In the genomic region with DNA sequence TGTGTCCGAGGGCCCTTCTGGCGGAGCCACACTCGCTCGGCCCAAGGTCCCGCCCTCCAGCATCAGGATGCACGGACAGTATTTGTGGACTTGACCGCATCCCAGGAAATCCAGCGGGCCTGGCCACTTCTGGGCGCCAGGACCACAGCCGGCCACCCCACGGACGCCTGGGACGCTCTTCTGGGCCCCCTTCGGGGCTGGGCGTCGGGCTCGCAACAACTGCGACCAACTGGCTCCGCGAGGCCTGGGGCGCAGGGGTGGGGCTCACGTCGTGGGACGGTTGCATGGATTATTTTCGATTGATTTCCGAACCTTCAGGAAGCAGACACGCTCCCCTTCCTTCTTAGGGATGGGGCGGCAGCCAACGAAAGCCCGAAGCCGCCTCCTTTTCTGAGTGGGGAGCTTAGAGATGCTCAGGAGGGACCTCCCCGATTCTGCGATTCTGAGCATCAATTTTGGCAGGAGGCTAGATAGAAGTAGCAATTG, we compare ENCODE assay signal across 8 cellular contexts. TPM values are rescaled to one million over a fixed set of nuclear protein-coding genes. Genes with fewer than 3 reads are reported as not detected.
DNase-seq lines count a peak whose midpoint lies in the region; ATAC-seq and TF ChIP-seq lines count a peak whose summit lies in the region.

No MANE protein-coding gene starts in this region.

- peak overlapping the region; percentile 87 for H3K4me3 ChIP-seq in AG04450 (ENCODE audit: low read depth, low read length)
- H3K4me3 ChIP-seq in HUES48 (ENCODE audit: low read depth, low read length), result peak overlapping the region; percentile 86
- peak overlapping the region; percentile 66 to 83 for H3K4me3 ChIP-seq in right atrium auricular region
- peak overlapping the region; percentile 72 to 82 (median 74) for H3K4me3 ChIP-seq in sigmoid colon

- intact Hi-C loops in sigmoid colon (cut with DNase I), result loop anchor here (2.0 to 10.0 kb wide), 3 partner anchors 14 to 1254 kb away; a partner anchor contains a TSS

- TF ChIP-seq EP300 in sigmoid colon (IDR thresholded peaks at IDR 0.05), result no peak

- H3K36me3 ChIP-seq in HUES48 (ENCODE audit: control insufficient read depth, insufficient read depth, low read length) (peaks cover 26% of the 10 kb centered on the region), right atrium auricular region (no peaks in the 10 kb centered on the region), sigmoid colon (no peaks in the 10 kb centered on the region)

- peaks cover 8% of the 10 kb centered on the region for H3K9me3 ChIP-seq in AG04450 (ENCODE audit: control insufficient read depth, insufficient read depth, low read length)
- no peaks in the 10 kb centered on the region for H3K9me3 ChIP-seq in HUES48 (ENCODE audit: control insufficient read depth, insufficient read depth, low read length)
- H3K9me3 ChIP-seq in right atrium auricular region, result no peaks in the 10 kb centered on the region
- no peaks in the 10 kb centered on the region for H3K9me3 ChIP-seq in sigmoid colon

- POLR2A ChIA-PET in AG04450 (lab: Yijun Ruan, JAX), result interaction anchor here (0.7 kb wide), 1 partner anchor 87 kb away, joined by 3 read pairs; no protein-coding TSS in a partner anchor

- peak; percentile 17 for ATAC-seq in GM19467 (IDR thresholded peaks at IDR 0.05; ENCODE audit: unreplicated experiment)

- H3K4me1 ChIP-seq in HUES48 (ENCODE audit: control insufficient read depth, insufficient read depth, low read length) (peaks cover 6% of the 10 kb centered on the region; the same call in 1 of the 2 replicates), right atrium auricular region (peaks cover 0 to 13% of the 10 kb centered on the region in 2 donors), sigmoid colon (peaks cover 0 to 15% (median 11%) of the 10 kb centered on the region in 4 donors)

- peaks cover 9% of the 10 kb centered on the region for H3K36me3 Mint-ChIP-seq in activated naive CD8-positive, alpha-beta T cell

- TF ChIP-seq CTCF in AG04450 (IDR thresholded peaks at IDR 0.05; ENCODE audit: low read depth, low read length), result no peak
- TF ChIP-seq CTCF in right atrium auricular region (IDR thresholded peaks at IDR 0.05), result no peak
- no peak for TF ChIP-seq CTCF in sigmoid colon (IDR thresholded peaks at IDR 0.05)

- CTCF ChIA-PET in AG04450 (lab: Charles Lee), result interaction anchor here (0.5 to 2.4 kb wide), 2 partner anchors 9 to 13 kb away, joined by 4 to 22 read pairs; a partner anchor contains a TSS

- H3K4me3 Mint-ChIP-seq in activated naive CD8-positive, alpha-beta T cell, result peak overlapping the region; percentile 97

- H3K27me3 ChIP-seq in AG04450 (ENCODE audit: control insufficient read depth, insufficient read depth, low read length) (peaks cover 1% of the 10 kb centered on the region), HUES48 (ENCODE audit: control insufficient read depth, insufficient read depth, low read length) (peaks cover 13% of the 10 kb centered on the region), right atrium auricular region (no peaks in the 10 kb centered on the region), sigmoid colon (no peaks in the 10 kb centered on the region)

- H3K27ac ChIP-seq in AG04450 (ENCODE audit: low read depth, low read length) (peak overlapping the region; percentile 95), HUES48 (ENCODE audit: low read depth, low read length) (peak overlapping the region; percentile 92), right atrium auricular region (peak overlapping the region; percentile 91 to 92), sigmoid colon (peak overlapping the region; percentile 91 to 96 (median 94))

- no peaks in the 10 kb centered on the region for H3K9me3 Mint-ChIP-seq in activated naive CD8-positive, alpha-beta T cell (ENCODE audit: low read depth)

- peaks cover 13% of the 10 kb centered on the region for H3K27me3 Mint-ChIP-seq in activated naive CD8-positive, alpha-beta T cell

- no peak overlapping the region for H3K9ac ChIP-seq in HUES48 (ENCODE audit: low read depth, low read length)

- peaks cover 40% of the 10 kb centered on the region for H3K4me1 Mint-ChIP-seq in activated naive CD8-positive, alpha-beta T cell (ENCODE audit: low read depth)

- peak overlapping the region; percentile 94 for H3K27ac Mint-ChIP-seq in activated naive CD8-positive, alpha-beta T cell

- WGBS in sigmoid colon, 2 donors, result 22 to 45% methylated on average over 33 of the region's 33 CpGs

- DNase-seq in AG04450 (ENCODE audit: low read depth, low spot score), result no peak
- no peak for DNase-seq in right atrium auricular region (ENCODE audit: low spot score)
- peak; percentile 71 for DNase-seq in sigmoid colon
- no peak for DNase-seq in MV-4-11 (lab: John Stamatoyannopoulos, UW)
- no peak for DNase-seq in T-helper 9 cell

- TF ChIP-seq POLR2A in sigmoid colon (IDR thresholded peaks at IDR 0.05), result no peak

RNA-seq across cellular contexts. Expression of a gene that starts 0.5 kb away (rescaled TPM):
- polyA plus RNA-seq in AG04450 (2011; rRNA removed), result 33.1 and 46.2 TPM in 2 replicates
- polyA minus RNA-seq in AG04450 (2011; rRNA and poly(A)+ RNA removed), result 45.8 and 46.5 TPM in 2 replicates
- total RNA-seq in right atrium auricular region, result 10 to 100 TPM; 24.7 to 27.9 TPM
- total RNA-seq in sigmoid colon, result 10 to 100 TPM; 30.3 to 50.3 (median 34.1) TPM
- 10 to 100 TPM; 10.2 to 17.6 (median 13.0) TPM for polyA plus RNA-seq in sigmoid colon

RNA-seq across cellular contexts. Expression of a gene that starts 13.6 kb away (rescaled TPM):
- 16.8 and 25.7 TPM in 2 replicates for polyA plus RNA-seq in AG04450 (2011; rRNA removed)
- 9.1 and 16.5 TPM in 2 replicates for polyA minus RNA-seq in AG04450 (2011; rRNA and poly(A)+ RNA removed)
- 10 to 100 TPM; 14.8 to 21.2 TPM for total RNA-seq in right atrium auricular region
- total RNA-seq in sigmoid colon, result 10 to 100 TPM; 21.6 to 33.1 (median 29.9) TPM
- 10 to 100 TPM in 2 of 3 donors, 1 to 10 TPM in 1; 8.9 to 10.4 (median 10.2) TPM for polyA plus RNA-seq in sigmoid colon
